Comparison of ENCODE assay signal across 1 cellular context in genomic region chr12:6827982-6828670, GRCh38.
A peak's percentile ranks its signal among the peaks of the same experiment; 100 is the strongest.
TF ChIP-seq lines count a peak whose summit lies in the region.

TSS of gene P3H3 (plus strand) at chr12:6828407. CDS start at chr12:6828441, 34 bp downstream.

TF ChIP-seq in HEK293, 187 proteins besides CTCF, POLR2A, EP300 and RAD21 (continued from another document):
- no peak for TF ChIP-seq RBAK (tag by site-specific recombination; IDR thresholded peaks at IDR 0.05)
- TF ChIP-seq ZNF223 (tag by site-specific recombination; IDR thresholded peaks at IDR 0.05): 0 out of 2 replicates have a peak, but pooled peaks have one; percentile 28
- no peak; the same call in 1 of the 2 replicates for TF ChIP-seq PBX3 (CRISPR knock-in tag; IDR thresholded peaks at IDR 0.05)
- TF ChIP-seq BCL11B (tag by site-specific recombination; IDR thresholded peaks at IDR 0.05; ENCODE audit: low read depth): peak; percentile 74; the same call in 1 of the 2 replicates
- no peak for TF ChIP-seq PRDM2 (tag by site-specific recombination; IDR thresholded peaks at IDR 0.05; ENCODE audit: borderline replicate concordance)
- no peak for TF ChIP-seq AEBP2 (tag by site-specific recombination; IDR thresholded peaks at IDR 0.05; ENCODE audit: borderline replicate concordance)
- peak; percentile 52 for TF ChIP-seq ZNF335 (tag by site-specific recombination; conservative IDR thresholded peaks at IDR 0.05)
- TF ChIP-seq ZNF585B (tag by site-specific recombination; IDR thresholded peaks at IDR 0.05): no peak
- TF ChIP-seq GLI4 (tag by site-specific recombination; IDR thresholded peaks at IDR 0.05): peak; percentile 92; the same call in 1 of the 2 replicates
- no peak for TF ChIP-seq ZNF776 (tag by site-specific recombination; IDR thresholded peaks at IDR 0.05; ENCODE audit: borderline replicate concordance)
- 0 out of 2 replicates have a peak, but pooled peaks have one; percentile 28 for TF ChIP-seq ZSCAN5A (tag by site-specific recombination; IDR thresholded peaks at IDR 0.05)
- TF ChIP-seq SP2 (tag by site-specific recombination; IDR thresholded peaks at IDR 0.05): peak; percentile 80
- peak; percentile 63; the same call in 1 of the 2 replicates for TF ChIP-seq ZNF391 (tag by site-specific recombination; IDR thresholded peaks at IDR 0.05; ENCODE audit: borderline replicate concordance, low read depth)
- TF ChIP-seq HOXA7 (CRISPR knock-in tag; IDR thresholded peaks at IDR 0.05; ENCODE audit: borderline replicate concordance): no peak
- no peak for TF ChIP-seq ZNF610 (tag by site-specific recombination; IDR thresholded peaks at IDR 0.05; ENCODE audit: borderline replicate concordance)
- TF ChIP-seq ZBTB8A (tag by site-specific recombination; IDR thresholded peaks at IDR 0.05): peak; percentile 50; the same call in 1 of the 2 replicates
- TF ChIP-seq OVOL3 (tag by site-specific recombination; IDR thresholded peaks at IDR 0.05): no peak
- TF ChIP-seq ZNF114 (tag by site-specific recombination; IDR thresholded peaks at IDR 0.05): no peak
- no peak for TF ChIP-seq ZNF426 (tag by site-specific recombination; IDR thresholded peaks at IDR 0.05)
- no peak for TF ChIP-seq ZBTB49 (tag by site-specific recombination; IDR thresholded peaks at IDR 0.05; ENCODE audit: low read depth)
- peak; percentile 49; the same call in 1 of the 2 replicates for TF ChIP-seq PRDM4 (tag by site-specific recombination; IDR thresholded peaks at IDR 0.05)
- TF ChIP-seq ZNF132 (tag by site-specific recombination; IDR thresholded peaks at IDR 0.05; ENCODE audit: borderline replicate concordance): no peak
- TF ChIP-seq WT1 (tag by site-specific recombination; IDR thresholded peaks at IDR 0.05): peak; percentile 75
- TF ChIP-seq SCRT1 (tag by site-specific recombination; IDR thresholded peaks at IDR 0.05; ENCODE audit: borderline replicate concordance): no peak
- TF ChIP-seq ZNF626 (tag by site-specific recombination; IDR thresholded peaks at IDR 0.05): no peak
- no peak for TF ChIP-seq ZNF561 (tag by site-specific recombination; IDR thresholded peaks at IDR 0.05; ENCODE audit: borderline replicate concordance)
- TF ChIP-seq REST (tag by site-specific recombination; IDR thresholded peaks at IDR 0.05): peak; percentile 50; the same call in 1 of the 2 replicates
- peak; percentile 69 for TF ChIP-seq ZBTB21 (tag by site-specific recombination; IDR thresholded peaks at IDR 0.05)
- peak; percentile 75 for TF ChIP-seq SP3 (tag by site-specific recombination; IDR thresholded peaks at IDR 0.05)
- TF ChIP-seq ZFP69B (tag by site-specific recombination; IDR thresholded peaks at IDR 0.05): peak; percentile 87
- TF ChIP-seq ZEB2 (tag by site-specific recombination; IDR thresholded peaks at IDR 0.05): peak; percentile 65
- TF ChIP-seq ZNF555 (tag by site-specific recombination; conservative IDR thresholded peaks at IDR 0.05): no peak
- TF ChIP-seq ZNF341 (tag by site-specific recombination; IDR thresholded peaks at IDR 0.05; ENCODE audit: low read depth): no peak
TF ChIP-seq in HEK293: peak in this region for 67.
